In the genomic region with DNA sequence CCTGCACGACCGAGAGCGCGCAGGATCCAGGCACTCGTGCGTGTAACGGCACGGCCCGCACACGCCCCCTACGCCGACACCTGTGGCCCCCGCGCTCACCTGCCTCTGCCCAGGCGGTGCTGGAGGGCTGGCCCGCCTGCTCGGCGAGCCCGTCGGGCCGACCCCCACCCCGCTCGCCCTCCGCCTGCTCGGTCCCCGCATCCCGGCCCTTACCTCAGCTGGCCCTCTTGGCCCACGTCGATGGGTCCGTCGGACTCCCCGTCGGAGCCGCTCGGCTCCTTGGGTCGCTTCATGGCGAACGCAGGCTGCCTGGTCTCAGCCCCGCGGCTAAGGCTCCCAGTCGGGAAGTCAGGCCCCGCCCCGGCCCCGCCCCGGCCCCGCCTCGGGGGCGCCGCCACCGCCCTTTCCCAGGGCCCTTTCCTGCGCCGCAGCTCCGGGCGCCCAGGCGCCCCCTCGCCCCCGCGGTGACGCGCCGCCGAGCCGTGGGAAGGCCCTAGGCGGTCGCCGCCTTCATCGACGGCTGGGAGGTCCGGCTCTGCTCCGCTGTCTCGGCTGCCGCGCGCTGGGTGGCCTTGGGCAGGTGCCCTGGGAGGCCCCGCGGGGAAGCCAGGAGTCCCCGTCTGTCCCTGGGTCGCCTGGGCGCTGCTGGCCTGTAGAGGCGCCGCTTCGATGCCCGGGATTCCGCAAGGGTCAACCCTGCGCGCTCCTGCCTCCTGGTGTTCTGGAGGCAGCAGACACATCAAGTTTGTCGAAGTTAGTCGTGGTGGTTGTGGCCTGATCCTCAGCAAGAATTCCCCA, we compare ENCODE assay signal across 9 cellular contexts. TPM values are rescaled to one million over a fixed set of nuclear protein-coding genes. Genes with fewer than 3 reads are reported as not detected.
A peak's percentile ranks its signal among the peaks of the same experiment; 100 is the strongest.
DNase-seq lines count a peak whose midpoint lies in the region; ATAC-seq and TF ChIP-seq lines count a peak whose summit lies in the region.
"Had no signal": no experiment of that assay in that cellular context is flagged by ENCODE, and none has a peak within 500 bp of the region (broad histone marks: within the 10 kb centered on the region; RNA-seq: fewer than 3 reads in every experiment).

A gene (minus strand): TSS at position 311 of the 798 bp plus-strand sequence. CDS start 18 bp downstream, at position 293.

- H3K9me3 ChIP-seq in mucosa of rectum (ENCODE audit: control insufficient read depth in 2 of 2, low read length in 2 of 2) = no peaks in the 10 kb centered on the region

- peaks cover 0 to 3% of the 10 kb centered on the region in 2 donors for H3K27me3 ChIP-seq in mucosa of rectum (ENCODE audit: control insufficient read depth in 2 of 2, insufficient read depth in 2 of 2, low read length in 2 of 2)

- peaks cover 0 to 4% of the 10 kb centered on the region in 2 donors for H3K4me1 ChIP-seq in mucosa of rectum (ENCODE audit: control insufficient read depth in 2 of 2, insufficient read depth in 2 of 2, low read length in 2 of 2)

- H3K27ac ChIP-seq in mucosa of rectum (ENCODE audit: low read depth in 2 of 2, low read length in 2 of 2) = peak within 1 kb of the TSS; percentile 23 to 35

- H3K9me3 Mint-ChIP-seq in endothelial cell (ENCODE audit: unreplicated experiment) = no peaks in the 10 kb centered on the region
- no peaks in the 10 kb centered on the region for H3K9me3 Mint-ChIP-seq in stimulated activated effector memory CD8-positive, alpha-beta T cell treated with anti-CD3 and anti-CD28 coated beads, Interleukin-12 subunit alpha, Interleukin-12 subunit beta, amount 100 ng/mL, for 72 hours

- H3K4me3 Mint-ChIP-seq in endothelial cell (ENCODE audit: unreplicated experiment) = peak within 1 kb of the TSS; percentile 73
- H3K4me3 Mint-ChIP-seq in stimulated activated effector memory CD8-positive, alpha-beta T cell treated with anti-CD3 and anti-CD28 coated beads, Interleukin-12 subunit alpha, Interleukin-12 subunit beta, amount 100 ng/mL, for 72 hours = peak within 1 kb of the TSS; percentile 31

- no peaks in the 10 kb centered on the region for H3K36me3 Mint-ChIP-seq in endothelial cell (ENCODE audit: low read depth, unreplicated experiment)
- no peaks in the 10 kb centered on the region for H3K36me3 Mint-ChIP-seq in stimulated activated effector memory CD8-positive, alpha-beta T cell treated with anti-CD3 and anti-CD28 coated beads, Interleukin-12 subunit alpha, Interleukin-12 subunit beta, amount 100 ng/mL, for 72 hours

- H3K4me3 ChIP-seq in mucosa of rectum (ENCODE audit: low read length in 2 of 2) = peak within 1 kb of the TSS; percentile 56 to 57

- ATAC-seq in GM19025 (IDR thresholded peaks at IDR 0.05; ENCODE audit: low read depth, unreplicated experiment) = peak; percentile 66
- peak; percentile 85 for ATAC-seq in stimulated activated effector memory CD8-positive, alpha-beta T cell treated with anti-CD3 and anti-CD28 coated beads, Interleukin-12 subunit alpha, Interleukin-12 subunit beta, amount 100 ng/mL, for 72 hours
- no peak for ATAC-seq in GM18505 (IDR thresholded peaks at IDR 0.05; ENCODE audit: unreplicated experiment)
- ATAC-seq in GM21381 (IDR thresholded peaks at IDR 0.05; ENCODE audit: unreplicated experiment) = no peak

- peaks cover 15% of the 10 kb centered on the region for H3K27me3 Mint-ChIP-seq in endothelial cell (ENCODE audit: unreplicated experiment)

- no peaks in the 10 kb centered on the region for H3K36me3 ChIP-seq in mucosa of rectum (ENCODE audit: control insufficient read depth in 2 of 2, insufficient read depth in 2 of 2, low read length in 2 of 2)

- TF ChIP-seq POLR2A in GM18505 (IDR thresholded peaks at IDR 0.05; ENCODE audit: borderline replicate concordance, extremely low read depth, insufficient read depth, insufficient read length) = no peak

- H3K4me1 Mint-ChIP-seq in endothelial cell (ENCODE audit: unreplicated experiment) = peaks cover 10% of the 10 kb centered on the region
- no peaks in the 10 kb centered on the region for H3K4me1 Mint-ChIP-seq in stimulated activated effector memory CD8-positive, alpha-beta T cell treated with anti-CD3 and anti-CD28 coated beads, Interleukin-12 subunit alpha, Interleukin-12 subunit beta, amount 100 ng/mL, for 72 hours

- peak within 1 kb of the TSS; percentile 1 to 63 for H3K9ac ChIP-seq in mucosa of rectum (ENCODE audit: low read depth in 1 of 2, low read length in 2 of 2)

- no peak within 1 kb of the TSS for H3K27ac Mint-ChIP-seq in endothelial cell (ENCODE audit: unreplicated experiment)
- no peak within 1 kb of the TSS for H3K27ac Mint-ChIP-seq in stimulated activated effector memory CD8-positive, alpha-beta T cell treated with anti-CD3 and anti-CD28 coated beads, Interleukin-12 subunit alpha, Interleukin-12 subunit beta, amount 100 ng/mL, for 72 hours

- DNase-seq in NCI-H524 (lab: John Stamatoyannopoulos, UW) = peak; percentile 58 to 74
- peak; percentile 12 to 51 for DNase-seq in activated CD8-positive, alpha-beta memory T cell treated with anti-CD3 and anti-CD28 coated beads for 1 hour (ENCODE audit: extremely low read depth in 1 of 2, low read depth in 1 of 2)
- peak; percentile 77 for DNase-seq in endothelial cell (ENCODE audit: low spot score)
- DNase-seq in stimulated activated effector memory CD8-positive, alpha-beta T cell treated with anti-CD3 and anti-CD28 coated beads, Interleukin-12 subunit alpha, Interleukin-12 subunit beta, amount 100 ng/mL, for 72 hours (ENCODE audit: low spot score in 2 of 2) = peak; percentile 51 to 71

- no peak for TF ChIP-seq CTCF in endothelial cell (IDR thresholded peaks at IDR 0.05; ENCODE audit: unreplicated experiment)

RNA-seq across cellular contexts. Expression of the gene that starts here (rescaled TPM):
- 1.3 TPM for total RNA-seq in endothelial cell (ENCODE audit: unreplicated experiment)
- total RNA-seq: dermis microvascular lymphatic vessel endothelial cell had no signal

Comparison
In these comparisons a context has a peak if more than half of its experiments do, and no peak if none do; other contexts are left out.
1. ATAC-seq: peak in GM19025 (single experiment) and stimulated activated effector memory CD8-positive, alpha-beta T cell treated with anti-CD3 and anti-CD28 coated beads, Interleukin-12 subunit alpha, Interleukin-12 subunit beta, amount 100 ng/mL, for 72 hours (single experiment); none in GM18505 (single experiment) and GM21381 (single experiment).
2. Peak in every context shown above with its lines, with median percentiles within 50 percentile points of each other: DNase-seq.